Comparison of ENCODE assay signal across 12 cellular contexts in genomic region chr6:133551847-133552331, GRCh38.
A peak's percentile ranks its signal among the peaks of the same experiment; 100 is the strongest.
DNase-seq lines count a peak whose midpoint lies in the region; TF ChIP-seq lines count a peak whose summit lies in the region.
"Had no signal": no experiment of that assay in that cellular context is flagged by ENCODE, and none has a peak within 500 bp of the region (broad histone marks: within the 10 kb centered on the region; RNA-seq: fewer than 3 reads in every experiment).

No MANE protein-coding gene starts in this region.

- H3K27ac Mint-ChIP-seq in nephron, result peak overlapping the region; percentile 80 to 92 (median 84)
- H3K27ac Mint-ChIP-seq: activated naive CD4-positive, alpha-beta T cell treated with anti-CD3 and anti-CD28 coated beads, Interleukin-2, amount 10 ng/mL, durations not matched to agents 7 days and 5 days had no signal

- no peaks in the 10 kb centered on the region for H3K27me3 ChIP-seq in esophagus muscularis mucosa
- H3K27me3 ChIP-seq: neutrophil had no signal

- no peaks in the 10 kb centered on the region for H3K36me3 Mint-ChIP-seq in nephron (ENCODE audit: low read depth)
- H3K36me3 Mint-ChIP-seq: activated naive CD4-positive, alpha-beta T cell treated with anti-CD3 and anti-CD28 coated beads, Interleukin-2, amount 10 ng/mL, durations not matched to agents 7 days and 5 days had no signal

- H3K4me3 ChIP-seq in AG04449 (ENCODE audit: low read depth, low read length), result no peak overlapping the region
- no peak overlapping the region for H3K4me3 ChIP-seq in esophagus muscularis mucosa

- H3K9me3 Mint-ChIP-seq in nephron, result no peaks in the 10 kb centered on the region
- H3K9me3 Mint-ChIP-seq: activated naive CD4-positive, alpha-beta T cell treated with anti-CD3 and anti-CD28 coated beads, Interleukin-2, amount 10 ng/mL, durations not matched to agents 7 days and 5 days had no signal

- no peak for TF ChIP-seq RAD21 in Ishikawa (IDR thresholded peaks at IDR 0.05; ENCODE audit: low read depth)

- H3K4me1 Mint-ChIP-seq in nephron, result peaks cover 58% of the 10 kb centered on the region
- H3K4me1 Mint-ChIP-seq: activated naive CD4-positive, alpha-beta T cell treated with anti-CD3 and anti-CD28 coated beads, Interleukin-2, amount 10 ng/mL, durations not matched to agents 7 days and 5 days had no signal

- H3K4me1 ChIP-seq in esophagus muscularis mucosa, result peaks cover 0 to 40% (median 36%) of the 10 kb centered on the region in 4 donors

- H3K4me3 Mint-ChIP-seq in nephron, result peak overlapping the region in 1 of 3 experiments; percentile 1
- H3K4me3 Mint-ChIP-seq: activated naive CD4-positive, alpha-beta T cell treated with anti-CD3 and anti-CD28 coated beads, Interleukin-2, amount 10 ng/mL, durations not matched to agents 7 days and 5 days had no signal

- DNase-seq in AG04449 (ENCODE audit: low read depth, low spot score), result peak; percentile 99
- DNase-seq in esophagus muscularis mucosa (ENCODE audit: extremely low spot score), result no peak
- no peak for DNase-seq in NK-92 (lab: John Stamatoyannopoulos, UW; ENCODE audit: unreplicated experiment)
- DNase-seq in activated effector memory CD4-positive, alpha-beta T cell treated with anti-CD3 and anti-CD28 coated beads, Interleukin-2, amount 50 U/mL, for 16 hours, result no peak
- DNase-seq in stimulated activated CD4-positive, alpha-beta T cell treated with anti-CD3 and anti-CD28 coated beads, Interleukin-4, amount 100 ng/mL, for 24 hours, result no peak
- DNase-seq in NCI-H2081 treated with DMSO at 0.1 percent for 48 hours (lab: John Stamatoyannopoulos, UW), result no peak
- DNase-seq: activated naive CD4-positive, alpha-beta T cell treated with anti-CD3 and anti-CD28 coated beads, Interleukin-2, amount 10 ng/mL, durations not matched to agents 7 days and 5 days; foreskin melanocyte; T-helper 9 cell had no signal

- TF ChIP-seq POLR2A in esophagus muscularis mucosa (IDR thresholded peaks at IDR 0.05; ENCODE audit: low read depth), result no peak

- H3K9me3 ChIP-seq in esophagus muscularis mucosa, result no peaks in the 10 kb centered on the region
- H3K9me3 ChIP-seq: neutrophil had no signal

- TF ChIP-seq EP300 in Ishikawa (IDR thresholded peaks at IDR 0.05; ENCODE audit: borderline replicate concordance) (peak; percentile 57; the same call in 1 of the 2 replicates), esophagus muscularis mucosa (IDR thresholded peaks at IDR 0.05) (no peak)

- H3K27me3 Mint-ChIP-seq in nephron (ENCODE audit: low read depth), result no peaks in the 10 kb centered on the region
- H3K27me3 Mint-ChIP-seq: activated naive CD4-positive, alpha-beta T cell treated with anti-CD3 and anti-CD28 coated beads, Interleukin-2, amount 10 ng/mL, durations not matched to agents 7 days and 5 days had no signal

- H3K27ac ChIP-seq in esophagus muscularis mucosa (replicated peaks in 1 of 4), result peak overlapping the region; percentile 65 to 67 (median 66)
- H3K27ac ChIP-seq: neutrophil had no signal

- POLR2A ChIA-PET in AG04449 (lab: Yijun Ruan, JAX), result interaction anchor here (0.6 to 1.2 kb wide), 4 partner anchors 18 to 738 kb away, joined by 3 to 4 read pairs (median 3); no protein-coding TSS in a partner anchor

- intact Hi-C loops in esophagus muscularis mucosa (cut with DNase I), result loop anchor here (2.0 to 5.0 kb wide), 3 partner anchors 367 to 725 kb away; no protein-coding TSS in a partner anchor

- WGBS in esophagus muscularis mucosa, result 35% methylated on average over 6 of the region's 6 CpGs

- TF ChIP-seq CTCF in AG04449 (IDR thresholded peaks at IDR 0.05; ENCODE audit: insufficient read depth, low read length, missing control alignments) (no peak), esophagus muscularis mucosa (IDR thresholded peaks at IDR 0.05) (no peak), nephron (IDR thresholded peaks at IDR 0.05; ENCODE audit: unreplicated experiment in 3 of 3) (no peak)

- CTCF ChIA-PET in AG04449 (lab: Yijun Ruan, JAX), result interaction anchor here (0.8 to 3.9 kb wide), 23 partner anchors 12 to 727 kb away, joined by 3 to 58 read pairs (median 4); no protein-coding TSS in a partner anchor

- no peaks in the 10 kb centered on the region for H3K36me3 ChIP-seq in esophagus muscularis mucosa
- H3K36me3 ChIP-seq: neutrophil had no signal

TF ChIP-seq in Ishikawa, 13 proteins besides CTCF, POLR2A, EP300 and RAD21:
- TF ChIP-seq YY1 (IDR thresholded peaks at IDR 0.05; ENCODE audit: low read depth), result no peak
- TF ChIP-seq MAX (IDR thresholded peaks at IDR 0.05), result 0 out of 2 replicates have a peak, but pooled peaks have one; percentile 21
- TF ChIP-seq FOXM1 (IDR thresholded peaks at IDR 0.05; ENCODE audit: borderline replicate concordance, low read depth), result peak; percentile 38; the same call in 1 of the 2 replicates
- no peak for TF ChIP-seq ZBTB7A (IDR thresholded peaks at IDR 0.05; ENCODE audit: low read depth)
- no peak for TF ChIP-seq EGR1 (IDR thresholded peaks at IDR 0.05)
- TF ChIP-seq USF1 (IDR thresholded peaks at IDR 0.05), result no peak
- no peak for TF ChIP-seq REST (IDR thresholded peaks at IDR 0.05; ENCODE audit: low read depth)
- peak; percentile 55 for TF ChIP-seq TCF12 (IDR thresholded peaks at IDR 0.05; ENCODE audit: low read depth)
- 0 out of 2 replicates have a peak, but pooled peaks have one; percentile 38 for TF ChIP-seq TEAD4 (IDR thresholded peaks at IDR 0.05)
- no peak for TF ChIP-seq TAF1 (IDR thresholded peaks at IDR 0.05; ENCODE audit: low read depth)
- no peak for TF ChIP-seq CEBPB (IDR thresholded peaks at IDR 0.05)
- TF ChIP-seq NFIC (IDR thresholded peaks at IDR 0.05), result peak; percentile 43
- no peak for TF ChIP-seq CREB1 (IDR thresholded peaks at IDR 0.05; ENCODE audit: low read depth)
TF ChIP-seq in Ishikawa: peak in this region for 5.
